In the genomic region with DNA sequence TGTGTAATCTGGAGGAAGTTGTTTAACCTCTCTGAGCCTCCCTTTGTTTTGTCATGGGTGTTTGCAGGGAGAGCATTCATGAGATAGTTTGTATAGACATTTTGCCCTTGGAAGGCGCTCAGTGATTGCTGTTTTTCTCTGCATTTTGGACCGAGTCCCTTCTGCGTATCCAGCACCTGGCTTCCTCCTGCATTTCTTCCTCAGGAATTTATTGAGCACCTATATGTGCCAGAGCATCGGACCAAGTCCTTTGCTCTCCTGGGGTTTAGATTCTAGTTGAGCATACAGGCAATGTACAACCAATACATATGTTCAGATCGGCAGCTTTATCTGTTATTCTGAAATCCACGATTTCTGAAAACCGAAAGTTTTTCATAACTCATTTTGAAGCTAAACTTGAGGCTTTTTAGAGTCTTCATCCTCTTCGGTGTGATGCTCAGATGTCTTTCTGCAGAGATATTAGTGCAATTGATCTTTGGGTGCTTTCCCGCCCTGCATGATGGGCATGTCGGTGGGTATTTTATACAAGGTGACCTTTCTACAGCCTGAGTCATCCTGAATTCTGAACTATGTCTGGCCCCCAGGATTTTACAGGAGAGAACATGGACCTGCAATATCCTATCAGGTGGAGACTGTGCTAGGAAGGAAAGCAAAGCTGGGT, we compare ENCODE assay signal across 9 cellular contexts. TPM values are rescaled to one million over a fixed set of nuclear protein-coding genes. Genes with fewer than 3 reads are reported as not detected.
A peak's percentile ranks its signal among the peaks of the same experiment; 100 is the strongest.
DNase-seq lines count a peak whose midpoint lies in the region; TF ChIP-seq lines count a peak whose summit lies in the region.
"Had no signal": no experiment of that assay in that cellular context is flagged by ENCODE, and none has a peak within 500 bp of the region (broad histone marks: within the 10 kb centered on the region; RNA-seq: fewer than 3 reads in every experiment).

No MANE protein-coding gene starts in this region.

- no peaks in the 10 kb centered on the region for H3K36me3 ChIP-seq in tibial nerve

- no peak for TF ChIP-seq CTCF in tibial nerve (IDR thresholded peaks at IDR 0.05)

- no peak overlapping the region for H3K4me3 ChIP-seq in tibial nerve

- peaks cover 0 to 7% of the 10 kb centered on the region in 2 donors for H3K27me3 ChIP-seq in tibial nerve

- H3K4me3 Mint-ChIP-seq in activated naive CD8-positive, alpha-beta T cell, result peak overlapping the region; percentile 94

- peak overlapping the region; percentile 100 for H3K27ac Mint-ChIP-seq in activated naive CD8-positive, alpha-beta T cell

- peak; percentile 41 for DNase-seq in activated T-cell treated with anti-CD3 and anti-CD28 coated beads for 24 hours (ENCODE audit: low read depth)
- no peak for DNase-seq in activated T-cell treated with anti-CD3 and anti-CD28 coated beads, Interleukin-2, amount 50 U/mL, for 1 hour
- DNase-seq in mesenteric fat pad (ENCODE audit: low spot score), result peak; percentile 9
- DNase-seq in tibial nerve (ENCODE audit: low spot score in 2 of 2), result no peak
- no peak for DNase-seq in NCI-H1417 (lab: John Stamatoyannopoulos, UW)
- no peak for DNase-seq in hypothalamus (lab: John Stamatoyannopoulos, UW)
- no peak for DNase-seq in C1 segment of cervical spinal cord (lab: John Stamatoyannopoulos, UW)
- DNase-seq: NCI-H526 had no signal

- peaks cover 24% of the 10 kb centered on the region for H3K36me3 Mint-ChIP-seq in activated naive CD8-positive, alpha-beta T cell

- peaks cover 0 to 63% (median 29%) of the 10 kb centered on the region in 4 donors for H3K4me1 ChIP-seq in tibial nerve

- peaks cover 75% of the 10 kb centered on the region for H3K4me1 Mint-ChIP-seq in activated naive CD8-positive, alpha-beta T cell (ENCODE audit: low read depth)

- H3K9me3 ChIP-seq in tibial nerve, result no peaks in the 10 kb centered on the region

- H3K27ac ChIP-seq in tibial nerve, result peak overlapping the region in 3 of 4 donors; percentile 45 to 65 (median 55)

- TF ChIP-seq POLR2A in tibial nerve (IDR thresholded peaks at IDR 0.05), result no peak

- TF ChIP-seq EP300 in tibial nerve (IDR thresholded peaks at IDR 0.05), result no peak

- H3K27me3 Mint-ChIP-seq in activated naive CD8-positive, alpha-beta T cell, result no peaks in the 10 kb centered on the region

- H3K9me3 Mint-ChIP-seq in activated naive CD8-positive, alpha-beta T cell (ENCODE audit: low read depth), result no peaks in the 10 kb centered on the region

- 77 to 83% methylated on average over 10 of the region's 10 CpGs for WGBS in tibial nerve, 2 donors

RNA-seq across cellular contexts. Expression of a gene that starts 4.1 kb away (rescaled TPM):
- total RNA-seq in mesenteric fat pad, result 85.8 TPM
- total RNA-seq in tibial nerve, result 10 to 100 TPM; 19.2 to 43.3 (median 39.3) TPM

RNA-seq across cellular contexts. Expression of a gene that starts 49.3 kb away (rescaled TPM):
- total RNA-seq in mesenteric fat pad (39.6 TPM), tibial nerve (10 to 100 TPM; 27.7 to 41.4 (median 31.5) TPM)

Comparison
In these comparisons a context has a peak if more than half of its experiments do, and no peak if none do; other contexts are left out.
1. DNase-seq: peak in activated T-cell treated with anti-CD3 and anti-CD28 coated beads for 24 hours (single experiment) and mesenteric fat pad (single experiment); none in activated T-cell treated with anti-CD3 and anti-CD28 coated beads, Interleukin-2, amount 50 U/mL, for 1 hour (single experiment), tibial nerve (0 of 2), NCI-H1417 (0 of 3), hypothalamus (0 of 51) and C1 segment of cervical spinal cord (0 of 14).